13 cellular contexts compared by ENCODE assay signal in the genomic region with DNA sequence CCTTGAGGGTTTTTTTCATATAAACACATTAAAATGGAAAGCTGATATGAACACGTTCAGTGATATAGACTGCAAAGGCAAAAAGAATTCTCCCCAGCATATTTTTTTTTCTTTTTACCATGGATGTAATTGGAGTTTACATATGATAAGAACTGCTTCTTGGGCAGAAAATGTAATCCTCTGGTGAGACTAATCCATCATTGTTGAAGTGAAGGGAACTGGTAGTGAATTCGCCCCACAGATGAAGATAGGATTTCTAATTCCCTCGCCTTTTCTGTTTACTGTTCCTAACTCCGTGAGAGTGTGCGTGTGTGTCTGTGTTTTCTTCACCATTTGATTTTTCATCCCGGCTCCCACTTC.
DNase-seq lines count a peak whose midpoint lies in the region; ATAC-seq and TF ChIP-seq lines count a peak whose summit lies in the region.
"Had no signal": no experiment of that assay in that cellular context is flagged by ENCODE, and none has a peak within 500 bp of the region (broad histone marks: within the 10 kb centered on the region; RNA-seq: fewer than 3 reads in every experiment).

No MANE protein-coding gene starts in this region.

- peak overlapping the region; percentile 50 for H3K27ac Mint-ChIP-seq in activated naive CD4-positive, alpha-beta T cell treated with anti-CD3 and anti-CD28 coated beads for 36 hours
- peak overlapping the region; percentile 98 for H3K27ac Mint-ChIP-seq in dendritic cell treated with granulocyte-macrophage colony-stimulating factor and Interleukin-4, amounts not matched to agents 40 ng/mL and 50 ng/mL, for 4 days
- H3K27ac Mint-ChIP-seq in type B pancreatic cell, result peak overlapping the region; percentile 64

- H3K4me3 ChIP-seq in ascending aorta, result no peak overlapping the region
- H3K4me3 ChIP-seq: heart right ventricle, prostate gland had no signal

- H3K27me3 ChIP-seq in ascending aorta, result no peaks in the 10 kb centered on the region
- H3K27me3 ChIP-seq: heart right ventricle had no signal

- no peak for DNase-seq in activated naive CD4-positive, alpha-beta T cell treated with anti-CD3 and anti-CD28 coated beads for 36 hours
- no peak for DNase-seq in activated naive CD4-positive, alpha-beta T cell (lab: John Stamatoyannopoulos, UW)
- DNase-seq in MV-4-11 (lab: John Stamatoyannopoulos, UW) (peak; percentile 49), type B pancreatic cell (ENCODE audit: extremely low spot score, unreplicated experiment) (no peak), UCSD-AML1 (lab: John Stamatoyannopoulos, UW; ENCODE audit: unreplicated experiment) (no peak), ascending aorta (ENCODE audit: low spot score in 2 of 2) (no peak)
- DNase-seq: caudate nucleus, DMS53, NCI-H1417 had no signal

- no peak overlapping the region for H3K4me3 Mint-ChIP-seq in activated naive CD4-positive, alpha-beta T cell treated with anti-CD3 and anti-CD28 coated beads for 36 hours
- H3K4me3 Mint-ChIP-seq in dendritic cell treated with granulocyte-macrophage colony-stimulating factor and Interleukin-4, amounts not matched to agents 40 ng/mL and 50 ng/mL, for 4 days, result peak overlapping the region; percentile 63
- H3K4me3 Mint-ChIP-seq in type B pancreatic cell, result no peak overlapping the region

- H3K27ac ChIP-seq in ascending aorta, result no peak overlapping the region
- H3K27ac ChIP-seq: prostate gland had no signal

- H3K9me3 Mint-ChIP-seq in activated naive CD4-positive, alpha-beta T cell treated with anti-CD3 and anti-CD28 coated beads for 36 hours, result no peaks in the 10 kb centered on the region
- no peaks in the 10 kb centered on the region for H3K9me3 Mint-ChIP-seq in dendritic cell treated with granulocyte-macrophage colony-stimulating factor and Interleukin-4, amounts not matched to agents 40 ng/mL and 50 ng/mL, for 4 days
- H3K9me3 Mint-ChIP-seq in type B pancreatic cell, result no peaks in the 10 kb centered on the region

- ATAC-seq in GM19351 (IDR thresholded peaks at IDR 0.05; ENCODE audit: unreplicated experiment), result no peak

- no peaks in the 10 kb centered on the region for H3K4me1 ChIP-seq in ascending aorta
- H3K4me1 ChIP-seq: prostate gland had no signal

- no peak for TF ChIP-seq CTCF in type B pancreatic cell (conservative IDR thresholded peaks at IDR 0.05)
- no peak for TF ChIP-seq CTCF in ascending aorta (IDR thresholded peaks at IDR 0.05)

- H3K36me3 ChIP-seq in ascending aorta, result no peaks in the 10 kb centered on the region
- H3K36me3 ChIP-seq: heart right ventricle, prostate gland had no signal

- H3K9me3 ChIP-seq in ascending aorta, result no peaks in the 10 kb centered on the region
- H3K9me3 ChIP-seq: prostate gland had no signal

- H3K27me3 Mint-ChIP-seq in activated naive CD4-positive, alpha-beta T cell treated with anti-CD3 and anti-CD28 coated beads for 36 hours (ENCODE audit: low read depth), result no peaks in the 10 kb centered on the region
- no peaks in the 10 kb centered on the region for H3K27me3 Mint-ChIP-seq in dendritic cell treated with granulocyte-macrophage colony-stimulating factor and Interleukin-4, amounts not matched to agents 40 ng/mL and 50 ng/mL, for 4 days
- H3K27me3 Mint-ChIP-seq in type B pancreatic cell, result no peaks in the 10 kb centered on the region

- peaks cover 23% of the 10 kb centered on the region for H3K4me1 Mint-ChIP-seq in activated naive CD4-positive, alpha-beta T cell treated with anti-CD3 and anti-CD28 coated beads for 36 hours (ENCODE audit: low read depth)
- peaks cover 42% of the 10 kb centered on the region for H3K4me1 Mint-ChIP-seq in dendritic cell treated with granulocyte-macrophage colony-stimulating factor and Interleukin-4, amounts not matched to agents 40 ng/mL and 50 ng/mL, for 4 days (ENCODE audit: low read depth)
- H3K4me1 Mint-ChIP-seq in type B pancreatic cell (ENCODE audit: unreplicated experiment), result no peaks in the 10 kb centered on the region

- intact Hi-C loops in activated naive CD4-positive, alpha-beta T cell treated with anti-CD3 and anti-CD28 coated beads for 36 hours (cut with micrococcal nuclease), result loop anchor here (1.0 to 5.0 kb wide), 10 partner anchors 32 to 509 kb away; no protein-coding TSS in a partner anchor
- intact Hi-C loops in dendritic cell treated with granulocyte-macrophage colony-stimulating factor and Interleukin-4, amounts not matched to agents 40 ng/mL and 50 ng/mL, for 4 days (cut with micrococcal nuclease), result loop anchor here (10.0 kb wide), 1 partner anchor 332 kb away; no protein-coding TSS in a partner anchor
- intact Hi-C loops in ascending aorta (cut with DNase I), result no loop called here

- peaks cover 11% of the 10 kb centered on the region for H3K36me3 Mint-ChIP-seq in activated naive CD4-positive, alpha-beta T cell treated with anti-CD3 and anti-CD28 coated beads for 36 hours (ENCODE audit: low read depth)
- H3K36me3 Mint-ChIP-seq in dendritic cell treated with granulocyte-macrophage colony-stimulating factor and Interleukin-4, amounts not matched to agents 40 ng/mL and 50 ng/mL, for 4 days (ENCODE audit: low read depth), result peaks cover 31% of the 10 kb centered on the region
- H3K36me3 Mint-ChIP-seq in type B pancreatic cell, result peaks cover 20% of the 10 kb centered on the region

- CTCF ChIA-PET in activated naive CD4-positive, alpha-beta T cell treated with anti-CD3 and anti-CD28 coated beads for 36 hours (lab: Charles Lee), result interaction anchor here (0.7 kb wide), 1 partner anchor 176 kb away, joined by 4 read pairs; no protein-coding TSS in a partner anchor
